ENCODE assay signal across 28 cellular contexts in genomic region chr2:209411296-209411695, GRCh38.
"Had no signal": no experiment of that assay in that cellular context is flagged by ENCODE, and none has a peak within 500 bp of the region (broad histone marks: within the 10 kb centered on the region; RNA-seq: fewer than 3 reads in every experiment).

No MANE protein-coding gene starts in this region.

- H3K9ac ChIP-seq: neural progenitor cell, parathyroid adenoma had no signal

- H3K79me2 ChIP-seq: parathyroid adenoma had no signal

- H3K36me3 ChIP-seq: neural progenitor cell, ovary, spleen, suprapubic skin, tibial artery, transverse colon, upper lobe of right lung, uterus had no signal

- H3K4me3 ChIP-seq: neural progenitor cell, ovary, psoas muscle, skin epidermis, smooth muscle cell, spleen, suprapubic skin, testis, tibial artery, transverse colon, upper lobe of right lung, uterus had no signal

- H3K27ac ChIP-seq: neural progenitor cell, ovary, parathyroid adenoma, psoas muscle, skin epidermis, spleen, suprapubic skin, testis, tibial artery, transverse colon, upper lobe of right lung, uterus had no signal

- H3K4me2 ChIP-seq: neural progenitor cell, smooth muscle cell had no signal

- H2AFZ ChIP-seq: neural progenitor cell, parathyroid adenoma had no signal

- DNase-seq: natural killer cell; occipital lobe; ovary; posterior cingulate gyrus; psoas muscle; right cardiac atrium; spleen; stimulated activated CD4-positive, alpha-beta T cell treated with anti-CD3 and anti-CD28 coated beads, Interleukin-12 subunit alpha, Interleukin-12 subunit beta, amount 100 ng/mL, for 4 hours; stimulated activated CD4-positive, alpha-beta T cell treated with anti-CD3 and anti-CD28 coated beads, Interleukin-1b, Interleukin-23, amount 100 ng/mL, for 48 hours; stimulated activated CD4-positive, alpha-beta T cell treated with anti-CD3 and anti-CD28 coated beads, Interleukin-4, amount 100 ng/mL, for 1 hour; stimulated activated CD4-positive, alpha-beta T cell treated with anti-CD3 and anti-CD28 coated beads, Interleukin-4, amount 100 ng/mL, for 4 hours; stimulated activated CD8-positive, alpha-beta memory T cell treated with anti-CD3 and anti-CD28 coated beads, Interleukin-4, amount 100 ng/mL, for 48 hours; stimulated activated naive CD4-positive, alpha-beta T cell; stimulated activated naive CD8-positive, alpha-beta T cell treated with anti-CD3 and anti-CD28 coated beads, Interleukin-15, amount 100 ng/mL, for 72 hours; stimulated activated naive CD8-positive, alpha-beta T cell treated with anti-CD3 and anti-CD28 coated beads, Interleukin-15, Interleukin-2, amounts not matched to agents 100 U/mL and 50 U/mL, for 24 hours; substantia nigra; testis; tibial artery; transverse colon; upper lobe of right lung; uterus had no signal

- H3K27me3 ChIP-seq: neural progenitor cell, ovary, spleen, suprapubic skin, testis, tibial artery, transverse colon, upper lobe of right lung, uterus had no signal

- H3K4me1 ChIP-seq: neural progenitor cell, parathyroid adenoma, psoas muscle, spleen, suprapubic skin, testis, tibial artery, transverse colon, upper lobe of right lung, uterus had no signal

- H3K9me3 ChIP-seq: ovary, suprapubic skin, testis, transverse colon, uterus had no signal

- ATAC-seq: natural killer cell; psoas muscle; right cardiac atrium; sciatic nerve; stimulated activated memory B cell treated with anti-CD40 and anti-IgM and Interleukin-4, amounts not matched to agents 10 μg/mL and 1 μg/mL and 100 μg/mL, for 72 hours; stimulated activated naive CD8-positive, alpha-beta T cell treated with anti-CD3 and anti-CD28 coated beads, Interleukin-15, amount 100 ng/mL, for 72 hours; stimulated activated naive CD8-positive, alpha-beta T cell treated with anti-CD3 and anti-CD28 coated beads, Interleukin-15, Interleukin-2, amounts not matched to agents 100 U/mL and 50 U/mL, for 24 hours; upper lobe of right lung had no signal
